8 cellular contexts compared by ENCODE assay signal in genomic region chr12:68609955-68610434, GRCh38. TPM values are rescaled to one million over a fixed set of nuclear protein-coding genes. Genes with fewer than 3 reads are reported as not detected.
DNase-seq lines count a peak whose midpoint lies in the region; ATAC-seq and TF ChIP-seq lines count a peak whose summit lies in the region.

No MANE protein-coding gene starts in this region.

- peaks cover 7% of the 10 kb centered on the region; the same call in 1 of the 2 replicates for H4K20me1 ChIP-seq in HCT116 (ENCODE audit: insufficient read depth)

- TF ChIP-seq POLR2A in HCT116 (IDR thresholded peaks at IDR 0.05; ENCODE audit: borderline replicate concordance, extremely low read depth, insufficient read depth, insufficient read length) (no peak), gastroesophageal sphincter (IDR thresholded peaks at IDR 0.05) (no peak)

- H3K4me2 ChIP-seq in HCT116 (ENCODE audit: low read length), result peak overlapping the region; percentile 95

- intact Hi-C loops in HCT116 (cut with micrococcal nuclease) (loop anchor here (2.0 to 10.0 kb wide), 3 partner anchors 25 to 245 kb away; partner anchors contain the start of gene NUP107), sciatic nerve (cut with DNase I) (no loop called here)

- peaks cover 38% of the 10 kb centered on the region for H3K79me2 ChIP-seq in ACC112 (ENCODE audit: control insufficient read depth, insufficient read depth, low read length, unreplicated experiment)
- H3K79me2 ChIP-seq in HCT116 (ENCODE audit: insufficient read depth, low read length), result peaks cover 38% of the 10 kb centered on the region

- 0 out of 2 replicates have a peak, but pooled peaks cover 3% of the 10 kb centered on the region for H3K36me3 ChIP-seq in ACC112 (ENCODE audit: insufficient read depth, low read length)
- H3K36me3 ChIP-seq in HCT116 (ENCODE audit: control insufficient read depth in 1 of 2, insufficient read depth in 2 of 2, low read length in 2 of 2), result no peaks in the 10 kb centered on the region
- H3K36me3 ChIP-seq in gastroesophageal sphincter, result no peaks in the 10 kb centered on the region

- 3 to 4% methylated on average over 13 of the region's 13 CpGs for WGBS in gastroesophageal sphincter (ENCODE audit: low coverage in 1 of 2), 2 donors

- no peak for TF ChIP-seq EP300 in gastroesophageal sphincter (IDR thresholded peaks at IDR 0.05)

- H3K9me3 ChIP-seq in HCT116 (ENCODE audit: control insufficient read depth in 1 of 2, insufficient read depth in 1 of 2, low read depth in 1 of 2, low read length in 2 of 2) (no peaks in the 10 kb centered on the region), gastroesophageal sphincter (no peaks in the 10 kb centered on the region)

- TF ChIP-seq RAD21 in HCT116 (IDR thresholded peaks at IDR 0.05; ENCODE audit: low read depth), result no peak

- DNase-seq in HCT116 (ENCODE audit: low read depth, low spot score), result no peak
- no peak for DNase-seq in sciatic nerve (ENCODE audit: low spot score)
- no peak for DNase-seq in ureter (ENCODE audit: low spot score)
- no peak for DNase-seq in GOT3 (lab: John Stamatoyannopoulos, UW)

- peak overlapping the region; percentile 81 for H3K27ac ChIP-seq in ACC112 (ENCODE audit: low read depth, low read length)
- peak overlapping the region; percentile 78 for H3K27ac ChIP-seq in HCT116 (ENCODE audit: low read depth, low read length)
- peak overlapping the region; percentile 69 to 99 (median 97) for H3K27ac ChIP-seq in gastroesophageal sphincter

- H3K4me3 ChIP-seq in ACC112 (ENCODE audit: low read depth, low read length), result peak overlapping the region; percentile 84
- H3K4me3 ChIP-seq in HCT116 (replicated peaks in 1 of 2; ENCODE audit: low read depth in 1 of 2, low read length in 2 of 2), result peak overlapping the region; percentile 59 to 72
- peak overlapping the region; percentile 95 for H3K4me3 ChIP-seq in WI38 (ENCODE audit: low read depth, low read length)
- peak overlapping the region; percentile 62 to 78 for H3K4me3 ChIP-seq in gastroesophageal sphincter

- ATAC-seq in HCT116, result no peak
- no peak for ATAC-seq in gastroesophageal sphincter
- peak; percentile 46 for ATAC-seq in sciatic nerve
- ATAC-seq in HG03457 (IDR thresholded peaks at IDR 0.05; ENCODE audit: unreplicated experiment), result no peak

- POLR2A ChIA-PET in HCT116 (lab: Charles Lee), result no interaction called here

- H2AFZ ChIP-seq in ACC112 (ENCODE audit: low read length, unreplicated experiment) (peak overlapping the region; percentile 89), HCT116 (ENCODE audit: low read depth, low read length, poor library complexity, severe bottlenecking) (peak overlapping the region; percentile 84)

- H3K4me1 ChIP-seq in ACC112 (ENCODE audit: control insufficient read depth, insufficient read depth, low read length, unreplicated experiment), result peaks cover 28% of the 10 kb centered on the region
- H3K4me1 ChIP-seq in HCT116 (ENCODE audit: control insufficient read depth in 1 of 2, insufficient read depth in 2 of 2, low read length in 2 of 2), result peaks cover 8 to 26% of the 10 kb centered on the region in 2 experiments; a peak in 3 of 4 replicates
- H3K4me1 ChIP-seq in gastroesophageal sphincter, result peaks cover 6 to 39% (median 15%) of the 10 kb centered on the region in 3 donors

- no peak for TF ChIP-seq CTCF in HCT116 (IDR thresholded peaks at IDR 0.05 in 2 of 3, conservative IDR thresholded peaks at IDR 0.05 in 1 of 3; ENCODE audit: borderline replicate concordance in 1 of 3, insufficient read depth in 1 of 3, low read depth in 2 of 3, low read length in 2 of 3)
- TF ChIP-seq CTCF in WI38 (IDR thresholded peaks at IDR 0.05; ENCODE audit: low read depth, low read length), result no peak
- no peak for TF ChIP-seq CTCF in gastroesophageal sphincter (IDR thresholded peaks at IDR 0.05)

- peak overlapping the region; percentile 70 for H3K9ac ChIP-seq in HCT116 (ENCODE audit: low read length)

- CTCF ChIA-PET in HCT116 (lab: Charles Lee), result no interaction called here

- no peaks in the 10 kb centered on the region for H3K9me2 ChIP-seq in HCT116 (ENCODE audit: insufficient read depth)

- BruUV-seq in HCT116 (replicated peaks; lab: Mats Ljungman, UMichigan), result TSS peak; percentile 98

- RAD21 ChIA-PET in HCT116 (lab: Charles Lee; ENCODE audit: low non-redundant PET in 1 of 2, low total read pairs in 2 of 2, uncharacterized antibody in 2 of 2, unreplicated experiment in 2 of 2), result interaction anchor here in 1 of 2 experiments (1.0 kb wide), 1 partner anchor 25 kb away, joined by 3 read pairs; no protein-coding TSS in a partner anchor

- H3K27me3 ChIP-seq in ACC112 (ENCODE audit: insufficient read depth, low read length) (no peaks in the 10 kb centered on the region), HCT116 (ENCODE audit: insufficient read depth, low read length) (no peaks in the 10 kb centered on the region), gastroesophageal sphincter (no peaks in the 10 kb centered on the region)

TF ChIP-seq in HCT116, 20 proteins besides CTCF, POLR2A, EP300 and RAD21:
- TF ChIP-seq ATF3 (IDR thresholded peaks at IDR 0.05), result no peak
- TF ChIP-seq EZH2phosphoT487 (IDR thresholded peaks at IDR 0.05; ENCODE audit: borderline replicate concordance), result no peak
- TF ChIP-seq SP1 (IDR thresholded peaks at IDR 0.05; ENCODE audit: low read depth), result no peak
- TF ChIP-seq YY1 (IDR thresholded peaks at IDR 0.05; ENCODE audit: extremely low read depth, insufficient replicate concordance, low read depth, low read length), result no peak
- TF ChIP-seq EZH2 (IDR thresholded peaks at IDR 0.05), result no peak
- TF ChIP-seq ZFX (IDR thresholded peaks at IDR 0.05), result no peak
- TF ChIP-seq FOSL1 (IDR thresholded peaks at IDR 0.05; ENCODE audit: low read depth), result no peak
- TF ChIP-seq MAX (IDR thresholded peaks at IDR 0.05), result no peak; the same call in 1 of the 2 replicates
- TF ChIP-seq ELF1 (IDR thresholded peaks at IDR 0.05; ENCODE audit: borderline replicate concordance, low read depth), result no peak
- no peak for TF ChIP-seq REST (IDR thresholded peaks at IDR 0.05; ENCODE audit: low read depth)

RNA-seq across cellular contexts. Expression of gene RAP1B, which starts 0.7 kb away (rescaled TPM):
- total RNA-seq in HCT116 (2021; ENCODE audit: unreplicated experiment), result 79.2 TPM
- 50.5 and 58.3 TPM in 2 replicates for polyA plus RNA-seq in HCT116 (2012)
- 100 to 1,000 TPM; 131 to 218 (median 205) TPM for total RNA-seq in gastroesophageal sphincter
- total RNA-seq in sciatic nerve, result 172 TPM
- total RNA-seq in ureter, result 198 TPM
